ENCODE assay signal across 1 cellular context in genomic region chr19:55549500-55550320, GRCh38.
TF ChIP-seq lines count a peak whose summit lies in the region.

No MANE protein-coding gene starts in this region.

TF ChIP-seq in HepG2, 621 proteins besides CTCF, POLR2A, EP300 and RAD21 (continued from another document and continues in another):
- TF ChIP-seq ZNF646 (CRISPR knock-in tag; IDR thresholded peaks at IDR 0.05), result no peak
- TF ChIP-seq THYN1 (CRISPR knock-in tag; IDR thresholded peaks at IDR 0.05; ENCODE audit: borderline replicate concordance, low read depth), result no peak
- TF ChIP-seq ZNF367 (CRISPR knock-in tag; IDR thresholded peaks at IDR 0.05; ENCODE audit: borderline replicate concordance), result no peak
- TF ChIP-seq ZMYM3 (CRISPR knock-in tag; IDR thresholded peaks at IDR 0.05), result peak; percentile 36; the same call in 1 of the 2 replicates
- no peak for TF ChIP-seq ZNF343 (CRISPR knock-in tag; IDR thresholded peaks at IDR 0.05)
- no peak for TF ChIP-seq PHB2 (IDR thresholded peaks at IDR 0.05; ENCODE audit: partially characterized antibody)
- TF ChIP-seq MED1 (CRISPR knock-in tag; IDR thresholded peaks at IDR 0.05), result peak; percentile 42; the same call in 1 of the 2 replicates
- no peak for TF ChIP-seq KMT2A (CRISPR knock-in tag; IDR thresholded peaks at IDR 0.05)
- TF ChIP-seq DMTF1 (CRISPR knock-in tag; IDR thresholded peaks at IDR 0.05), result no peak
- no peak for TF ChIP-seq PRDM15 (CRISPR knock-in tag; IDR thresholded peaks at IDR 0.05)
- no peak for TF ChIP-seq ARNT2 (CRISPR knock-in tag; IDR thresholded peaks at IDR 0.05; ENCODE audit: low read depth)
- no peak for TF ChIP-seq REST (IDR thresholded peaks at IDR 0.05; ENCODE audit: borderline replicate concordance in 1 of 2, low read depth in 1 of 2, low read length in 2 of 2)
- TF ChIP-seq KDM6A (CRISPR knock-in tag; IDR thresholded peaks at IDR 0.05; ENCODE audit: low read depth), result no peak
- no peak for TF ChIP-seq GLMP (CRISPR knock-in tag; IDR thresholded peaks at IDR 0.05; ENCODE audit: borderline replicate concordance)
- no peak for TF ChIP-seq GPN1 (CRISPR knock-in tag; IDR thresholded peaks at IDR 0.05; ENCODE audit: borderline replicate concordance)
- no peak for TF ChIP-seq ZNF740 (CRISPR knock-in tag; IDR thresholded peaks at IDR 0.05)
- TF ChIP-seq BCL3 (CRISPR knock-in tag; IDR thresholded peaks at IDR 0.05), result no peak
- TF ChIP-seq KDM4B (CRISPR knock-in tag; IDR thresholded peaks at IDR 0.05), result no peak
- TF ChIP-seq PATZ1 (CRISPR knock-in tag; IDR thresholded peaks at IDR 0.05), result peak; percentile 54
- TF ChIP-seq NBN (conservative IDR thresholded peaks at IDR 0.05), result no peak
- no peak for TF ChIP-seq ZBTB1 (CRISPR knock-in tag; IDR thresholded peaks at IDR 0.05; ENCODE audit: borderline replicate concordance)
- TF ChIP-seq PRMT3 (CRISPR knock-in tag; IDR thresholded peaks at IDR 0.05; ENCODE audit: borderline replicate concordance, low read depth), result no peak
- TF ChIP-seq ZNF234 (CRISPR knock-in tag; conservative IDR thresholded peaks at IDR 0.05), result no peak
- peak; percentile 73 for TF ChIP-seq ZNF687 (CRISPR knock-in tag; IDR thresholded peaks at IDR 0.05)
- TF ChIP-seq SALL2 (CRISPR knock-in tag; IDR thresholded peaks at IDR 0.05), result no peak
- TF ChIP-seq ZBTB7A (CRISPR knock-in tag; IDR thresholded peaks at IDR 0.05), result no peak
- no peak for TF ChIP-seq ZNF83 (CRISPR knock-in tag; IDR thresholded peaks at IDR 0.05; ENCODE audit: borderline replicate concordance)
